In genomic region chr5:112141582-112141981, GRCh38 we compare ENCODE assay signal across 33 cellular contexts.
"Had no signal": no experiment of that assay in that cellular context is flagged by ENCODE, and none has a peak within 500 bp of the region (broad histone marks: within the 10 kb centered on the region; RNA-seq: fewer than 3 reads in every experiment).

No MANE protein-coding gene starts in this region.

- H3K27ac Mint-ChIP-seq: activated CD4-positive, alpha-beta memory T cell treated with anti-CD3 and anti-CD28 coated beads for 36 hours; activated CD4-positive, alpha-beta T cell treated with anti-CD3 and anti-CD28 coated beads for 36 hours; activated CD4-positive, alpha-beta T cell treated with anti-CD3 and anti-CD28 coated beads, Interleukin-2, amount 10 ng/mL, durations not matched to agents 24 days and 14 days; activated CD8-positive, alpha-beta memory T cell treated with anti-CD3 and anti-CD28 coated beads, Interleukin-2, amount 10 ng/mL, durations not matched to agents 7 days and 5 days; activated CD8-positive, alpha-beta T cell treated with anti-CD3 and anti-CD28 coated beads, Interleukin-2, amount 10 ng/mL, durations not matched to agents 7 days and 5 days; activated naive CD4-positive, alpha-beta T cell treated with anti-CD3 and anti-CD28 coated beads, Interleukin-2, amount 10 ng/mL, durations not matched to agents 7 days and 5 days; activated naive CD8-positive, alpha-beta T cell treated with anti-CD3 and anti-CD28 coated beads, Interleukin-2, amount 10 ng/mL, durations not matched to agents 7 days and 5 days; activated T-helper 1 cell treated with anti-CD3 and anti-CD28 coated beads, Interleukin-12 subunit alpha, Interleukin-12 subunit beta, Interleukin-2, Interleukin-4 antibody, amounts not matched to agents 30 ng/mL and 10 ng/mL and 1 ng/mL, durations not matched to agents 14 hours and 24 hours and 36 hours; activated T-helper 2 cell treated with anti-CD3 and anti-CD28 coated beads, Interferon-gamma antibody, Interleukin-2, Interleukin-4, amounts not matched to agents 10 μg/mL and 5 μg/mL and 100 μg/mL, durations not matched to agents 14 hours and 24 hours and 36 hours; effector memory CD8-positive, alpha-beta T cell had no signal

- H3K36me3 Mint-ChIP-seq: activated CD4-positive, alpha-beta memory T cell treated with anti-CD3 and anti-CD28 coated beads for 36 hours; activated CD8-positive, alpha-beta memory T cell treated with anti-CD3 and anti-CD28 coated beads, Interleukin-2, amount 10 ng/mL, durations not matched to agents 7 days and 5 days; activated naive CD4-positive, alpha-beta T cell treated with anti-CD3 and anti-CD28 coated beads, Interleukin-2, amount 10 ng/mL, durations not matched to agents 7 days and 5 days; activated naive CD4-positive, alpha-beta T cell treated with anti-CD3 and anti-CD28 coated beads, Interleukin-2, amount 50 U/mL, for 72 hours; activated naive CD8-positive, alpha-beta T cell treated with anti-CD3 and anti-CD28 coated beads, Interleukin-2, amount 10 ng/mL, durations not matched to agents 7 days and 5 days had no signal

- H3K4me3 Mint-ChIP-seq: activated CD4-positive, alpha-beta memory T cell treated with anti-CD3 and anti-CD28 coated beads for 36 hours; activated CD4-positive, alpha-beta T cell treated with anti-CD3 and anti-CD28 coated beads for 36 hours; activated CD4-positive, alpha-beta T cell treated with anti-CD3 and anti-CD28 coated beads, Interleukin-2, amount 10 ng/mL, durations not matched to agents 24 days and 14 days; activated CD8-positive, alpha-beta memory T cell treated with anti-CD3 and anti-CD28 coated beads, Interleukin-2, amount 10 ng/mL, durations not matched to agents 7 days and 5 days; activated CD8-positive, alpha-beta T cell treated with anti-CD3 and anti-CD28 coated beads, Interleukin-2, amount 10 ng/mL, durations not matched to agents 7 days and 5 days; activated naive CD4-positive, alpha-beta T cell treated with anti-CD3 and anti-CD28 coated beads, Interleukin-2, amount 10 ng/mL, durations not matched to agents 7 days and 5 days; activated naive CD8-positive, alpha-beta T cell treated with anti-CD3 and anti-CD28 coated beads, Interleukin-2, amount 10 ng/mL, durations not matched to agents 7 days and 5 days; activated T-helper 1 cell treated with anti-CD3 and anti-CD28 coated beads, Interleukin-12 subunit alpha, Interleukin-12 subunit beta, Interleukin-2, Interleukin-4 antibody, amounts not matched to agents 30 ng/mL and 10 ng/mL and 1 ng/mL, durations not matched to agents 14 hours and 24 hours and 36 hours; central memory CD8-positive, alpha-beta T cell; effector memory CD8-positive, alpha-beta T cell had no signal

- H3K27ac ChIP-seq: ascending aorta, brain microvascular endothelial cell, esophagus muscularis mucosa, foreskin keratinocyte, gastrocnemius medialis, heart left ventricle had no signal

- H3K9me3 Mint-ChIP-seq: activated CD4-positive, alpha-beta memory T cell treated with anti-CD3 and anti-CD28 coated beads for 36 hours; activated CD4-positive, alpha-beta T cell treated with anti-CD3 and anti-CD28 coated beads, Interleukin-2, amount 10 ng/mL, durations not matched to agents 24 days and 14 days; activated naive CD4-positive, alpha-beta T cell treated with anti-CD3 and anti-CD28 coated beads, Interleukin-2, amount 10 ng/mL, durations not matched to agents 7 days and 5 days; activated naive CD4-positive, alpha-beta T cell treated with anti-CD3 and anti-CD28 coated beads, Interleukin-2, amount 50 U/mL, for 72 hours; activated naive CD8-positive, alpha-beta T cell treated with anti-CD3 and anti-CD28 coated beads, Interleukin-2, amount 10 ng/mL, durations not matched to agents 7 days and 5 days; activated T-helper 1 cell treated with anti-CD3 and anti-CD28 coated beads, Interleukin-12 subunit alpha, Interleukin-12 subunit beta, Interleukin-2, Interleukin-4 antibody, amounts not matched to agents 30 ng/mL and 10 ng/mL and 1 ng/mL, durations not matched to agents 14 hours and 24 hours and 36 hours; activated T-helper 2 cell treated with anti-CD3 and anti-CD28 coated beads, Interferon-gamma antibody, Interleukin-2, Interleukin-4, amounts not matched to agents 10 μg/mL and 5 μg/mL and 100 μg/mL, durations not matched to agents 14 hours and 24 hours and 36 hours; central memory CD8-positive, alpha-beta T cell; effector memory CD8-positive, alpha-beta T cell had no signal

- FAIRE-seq: bronchial epithelial cell, colon had no signal

- H3K36me3 ChIP-seq: ascending aorta, brain microvascular endothelial cell, esophagus muscularis mucosa, gastrocnemius medialis, heart left ventricle had no signal

- H3K4me1 ChIP-seq: ascending aorta had no signal

- H3K27me3 ChIP-seq: ascending aorta, brain microvascular endothelial cell, esophagus muscularis mucosa, foreskin keratinocyte, gastrocnemius medialis, heart left ventricle had no signal

- DNase-seq: activated CD4-positive, alpha-beta memory T cell treated with anti-CD3 and anti-CD28 coated beads for 36 hours; activated CD4-positive, alpha-beta T cell treated with anti-CD3 and anti-CD28 coated beads for 36 hours; activated CD4-positive, alpha-beta T cell treated with anti-CD3 and anti-CD28 coated beads, Interleukin-2, amount 10 ng/mL, durations not matched to agents 24 days and 14 days; activated CD4-positive, CD25-positive, alpha-beta regulatory T cell; activated CD4-positive, CD25-positive, alpha-beta regulatory T cell treated with anti-CD3 and anti-CD28 coated beads, Interleukin-2, amount 50 U/mL, for 72 hours; activated CD8-positive, alpha-beta memory T cell treated with anti-CD3 and anti-CD28 coated beads, Interleukin-2, amount 10 ng/mL, durations not matched to agents 7 days and 5 days; activated CD8-positive, alpha-beta memory T cell treated with anti-CD3 and anti-CD28 coated beads, Interleukin-2, amount 50 U/mL, for 4 hours; activated CD8-positive, alpha-beta T cell treated with anti-CD3 and anti-CD28 coated beads, Interleukin-2, amount 10 ng/mL, durations not matched to agents 7 days and 5 days; activated effector memory CD4-positive, alpha-beta T cell treated with anti-CD3 and anti-CD28 coated beads, Interleukin-2, amount 50 U/mL, for 16 hours; activated naive CD4-positive, alpha-beta T cell; activated naive CD4-positive, alpha-beta T cell treated with anti-CD3 and anti-CD28 coated beads, Interleukin-2, amount 10 ng/mL, durations not matched to agents 7 days and 5 days; activated naive CD8-positive, alpha-beta T cell treated with anti-CD3 and anti-CD28 coated beads, Interleukin-2, amount 10 ng/mL, durations not matched to agents 7 days and 5 days; activated T-cell treated with anti-CD3 and anti-CD28 coated beads, Interleukin-2, amount 50 U/mL, for 1 hour; activated T-cell treated with anti-CD3 and anti-CD28 coated beads, Interleukin-2, amount 50 U/mL, for 48 hours; brain microvascular endothelial cell; cortex of kidney; dermis blood vessel endothelial cell; effector CD4-positive, alpha-beta T cell; effector memory CD8-positive, alpha-beta T cell; erythroblast; foreskin keratinocyte; gastrocnemius medialis; glutamatergic neuron; heart left ventricle; T-helper 2 cell had no signal

- H3K9me3 ChIP-seq: ascending aorta, esophagus muscularis mucosa, gastrocnemius medialis, heart left ventricle had no signal

- H3K4me3 ChIP-seq: ascending aorta, esophagus muscularis mucosa, gastrocnemius medialis, heart left ventricle had no signal

- ATAC-seq: activated CD4-positive, alpha-beta T cell treated with anti-CD3 and anti-CD28 coated beads for 36 hours; activated CD8-positive, alpha-beta memory T cell treated with anti-CD3 and anti-CD28 coated beads, Interleukin-2, amount 10 ng/mL, durations not matched to agents 7 days and 5 days; activated CD8-positive, alpha-beta T cell treated with anti-CD3 and anti-CD28 coated beads, Interleukin-2, amount 10 ng/mL, durations not matched to agents 7 days and 5 days; activated naive CD4-positive, alpha-beta T cell treated with anti-CD3 and anti-CD28 coated beads, Interleukin-2, amount 50 U/mL, for 72 hours; effector memory CD8-positive, alpha-beta T cell; foreskin keratinocyte; gastrocnemius medialis; heart left ventricle had no signal

- H3K4me1 Mint-ChIP-seq: activated CD4-positive, alpha-beta T cell treated with anti-CD3 and anti-CD28 coated beads for 36 hours; activated CD4-positive, alpha-beta T cell treated with anti-CD3 and anti-CD28 coated beads, Interleukin-2, amount 10 ng/mL, durations not matched to agents 24 days and 14 days; activated CD8-positive, alpha-beta memory T cell treated with anti-CD3 and anti-CD28 coated beads, Interleukin-2, amount 10 ng/mL, durations not matched to agents 7 days and 5 days; central memory CD8-positive, alpha-beta T cell had no signal
